Comparison of ENCODE assay signal across 29 cellular contexts in genomic region chr2:33911327-33911726, GRCh38.
"Had no signal": no experiment of that assay in that cellular context is flagged by ENCODE, and none has a peak within 500 bp of the region (broad histone marks: within the 10 kb centered on the region; RNA-seq: fewer than 3 reads in every experiment).

No MANE protein-coding gene starts in this region.

- H3K4me2 ChIP-seq: PC-9 had no signal

- H3K9me3 ChIP-seq: SJSA1 had no signal

- H3K4me1 ChIP-seq: SJSA1 had no signal

- H3K36me3 ChIP-seq: SJSA1 had no signal

- H3K27ac ChIP-seq: PC-9, SJSA1, SK-N-MC had no signal

- DNase-seq: KG1, NCI-H1048, NCI-H1092 treated with DMSO at 0.1 percent for 48 hours, NCI-H1105 treated with DMSO at 0.1 percent for 48 hours, NCI-H1417, NCI-H1436, NCI-H146, NCI-H1694, NCI-H187, NCI-H1930, NCI-H2029 treated with DMSO at 0.1 percent for 48 hours, NCI-H2081 treated with DMSO at 0.1 percent for 48 hours, NCI-H2107, NCI-H2171, NCI-H226, NCI-H446 treated with DMSO at 0.1 percent for 48 hours, NCI-H510A, NCI-H524, NCI-H526, NCI-H69, NCI-H748 treated with DMSO at 0.1 percent for 48 hours, NCI-H82, PC-9, Right ventricle myocardium superior, RPMI8226, SHP77 treated with DMSO at 0.1 percent for 48 hours, T-cell had no signal

- H3K27me3 ChIP-seq: SJSA1 had no signal

- H3K4me3 ChIP-seq: PC-9, SJSA1, SK-N-MC had no signal

- H2AFZ ChIP-seq: PC-9 had no signal
